Comparison of ENCODE assay signal across 8 cellular contexts in the genomic region with DNA sequence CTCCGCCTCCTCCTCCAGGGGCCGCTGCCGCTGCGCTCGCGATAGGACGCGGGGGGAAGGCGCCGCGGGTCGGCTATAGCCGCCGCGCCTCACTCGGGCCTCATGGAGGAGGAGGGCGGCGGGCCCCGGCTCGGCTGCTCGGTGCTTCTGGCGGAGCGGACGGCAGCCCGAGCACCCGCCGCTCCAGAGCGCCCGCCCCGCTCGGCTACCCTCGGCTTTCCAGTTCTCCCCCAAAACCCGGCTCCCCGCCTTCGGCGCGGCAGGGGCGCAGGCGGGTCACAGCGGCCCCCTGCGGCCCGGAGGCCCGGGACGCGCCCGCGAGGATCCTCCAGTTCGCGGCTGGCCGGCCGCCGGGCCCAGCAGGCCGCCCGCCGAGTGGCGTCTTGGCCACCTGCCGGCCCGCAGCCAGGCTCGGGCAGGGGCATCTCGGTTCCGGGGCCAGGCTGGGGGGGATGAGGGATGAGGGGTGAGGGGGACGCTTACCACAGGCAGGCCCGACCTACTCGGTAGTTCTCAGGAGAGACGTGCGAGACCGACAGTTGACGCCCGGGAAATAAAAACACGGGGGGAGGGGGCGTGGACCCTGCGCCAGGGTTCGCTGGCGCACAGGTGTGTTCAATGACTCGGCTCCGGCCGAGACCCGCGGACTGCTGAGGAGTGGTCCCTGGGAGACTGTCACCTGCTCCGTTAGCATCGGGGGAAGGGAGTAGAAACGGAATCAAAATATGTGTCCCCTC.
DNase-seq lines count a peak whose midpoint lies in the region; ATAC-seq and TF ChIP-seq lines count a peak whose summit lies in the region.

A gene with protein sequence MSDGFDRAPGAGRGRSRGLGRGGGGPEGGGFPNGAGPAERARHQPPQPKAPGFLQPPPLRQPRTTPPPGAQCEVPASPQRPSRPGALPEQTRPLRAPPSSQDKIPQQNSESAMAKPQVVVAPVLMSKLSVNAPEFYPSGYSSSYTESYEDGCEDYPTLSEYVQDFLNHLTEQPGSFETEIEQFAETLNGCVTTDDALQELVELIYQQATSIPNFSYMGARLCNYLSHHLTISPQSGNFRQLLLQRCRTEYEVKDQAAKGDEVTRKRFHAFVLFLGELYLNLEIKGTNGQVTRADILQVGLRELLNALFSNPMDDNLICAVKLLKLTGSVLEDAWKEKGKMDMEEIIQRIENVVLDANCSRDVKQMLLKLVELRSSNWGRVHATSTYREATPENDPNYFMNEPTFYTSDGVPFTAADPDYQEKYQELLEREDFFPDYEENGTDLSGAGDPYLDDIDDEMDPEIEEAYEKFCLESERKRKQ (minus strand): TSS at position 221 of the 737 bp plus-strand sequence. CDS start 231 bp downstream, outside the sequence.

- peaks cover 17% of the 10 kb centered on the region for H3K4me1 ChIP-seq in mucosa of stomach (ENCODE audit: control insufficient read depth, insufficient read depth, low read length)

- no peaks in the 10 kb centered on the region for H3K27me3 ChIP-seq in mucosa of stomach (ENCODE audit: control insufficient read depth, insufficient read depth, low read length)

- no peaks in the 10 kb centered on the region for H3K36me3 ChIP-seq in mucosa of stomach (ENCODE audit: control insufficient read depth, insufficient read depth, low read length)

- DNase-seq in DMS114 treated with DMSO at 0.1 percent for 48 hours (lab: John Stamatoyannopoulos, UW; ENCODE audit: unreplicated experiment) (peak; percentile 37), HUDEP-2 (lab: John Stamatoyannopoulos, UW; ENCODE audit: unreplicated experiment in 76 of 76) (peak in 73 of 76 experiments; percentile 34 to 88 (median 76)), OCI-M1 (lab: John Stamatoyannopoulos, UW) (peak; percentile 92), activated T-cell treated with anti-CD3 and anti-CD28 coated beads for 48 hours (ENCODE audit: low read depth) (peak; percentile 78), erythroblast (lab: John Stamatoyannopoulos, UW) (peak; percentile 93 to 96)
- peak; percentile 43 for DNase-seq in stimulated activated CD8-positive, alpha-beta memory T cell treated with anti-CD3 and anti-CD28 coated beads, Interleukin-7, amount 100 ng/mL, for 24 hours (ENCODE audit: low read depth)

- H3K9ac ChIP-seq in mucosa of stomach (ENCODE audit: low read length), result peak within 1 kb of the TSS; percentile 86

- H3K4me3 ChIP-seq in mucosa of stomach (ENCODE audit: low read length), result peak within 1 kb of the TSS; percentile 91

- H3K9me3 ChIP-seq in mucosa of stomach (ENCODE audit: control insufficient read depth, low read length), result no peaks in the 10 kb centered on the region

- peak; percentile 80 for TF ChIP-seq POLR2A in erythroblast (IDR thresholded peaks at IDR 0.05; ENCODE audit: low read length)

- ATAC-seq in GM21390 (IDR thresholded peaks at IDR 0.05; ENCODE audit: unreplicated experiment), result peak; percentile 77

Comparison
In these comparisons a context has a peak if more than half of its experiments do, and no peak if none do; other contexts are left out.
1. Peak in every context shown above with its lines: DNase-seq, ATAC-seq and H3K4me3 ChIP-seq.
2. DNase-seq: peak in every context shown above with its lines; median percentile 94 in erythroblast; 92 in OCI-M1; 78 in activated T-cell treated with anti-CD3 and anti-CD28 coated beads for 48 hours; 76 in HUDEP-2; 43 in stimulated activated CD8-positive, alpha-beta memory T cell treated with anti-CD3 and anti-CD28 coated beads, Interleukin-7, amount 100 ng/mL, for 24 hours; 37 in DMS114 treated with DMSO at 0.1 percent for 48 hours.